21 cellular contexts compared by ENCODE assay signal in the genomic region with DNA sequence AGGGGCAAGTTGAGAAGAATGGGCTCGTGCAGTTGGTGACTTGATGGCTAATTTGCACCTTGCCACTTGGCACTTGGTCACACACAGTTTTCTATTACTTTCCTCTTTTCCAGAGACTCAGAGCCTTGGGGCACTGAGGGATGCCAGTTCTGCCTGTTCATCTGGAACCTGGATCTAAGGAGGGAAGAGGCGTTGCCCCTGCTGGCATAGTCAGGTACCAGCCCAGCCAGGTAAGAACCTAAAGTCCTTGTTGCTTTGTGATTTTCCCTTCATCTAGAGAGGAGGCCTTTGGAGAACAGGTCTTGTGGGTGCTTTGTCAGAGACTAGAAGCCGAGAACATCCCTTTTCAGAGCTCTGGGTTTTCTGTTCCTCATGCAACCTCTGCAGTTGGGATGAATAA. TPM values are rescaled to one million over a fixed set of nuclear protein-coding genes. Genes with fewer than 3 reads are reported as not detected.
DNase-seq lines count a peak whose midpoint lies in the region; ATAC-seq and TF ChIP-seq lines count a peak whose summit lies in the region.
"Had no signal": no experiment of that assay in that cellular context is flagged by ENCODE, and none has a peak within 500 bp of the region (broad histone marks: within the 10 kb centered on the region; RNA-seq: fewer than 3 reads in every experiment).

No MANE protein-coding gene starts in this region.

- DNase-seq in DMS53 treated with DMSO at 0.1 percent for 48 hours (lab: John Stamatoyannopoulos, UW; ENCODE audit: unreplicated experiment): peak; percentile 22
- DNase-seq in HT-29 (ENCODE audit: low spot score): peak; percentile 28
- DNase-seq in central memory CD8-positive, alpha-beta T cell (ENCODE audit: low spot score in 2 of 2): no peak
- no peak for DNase-seq in cortex of kidney (lab: John Stamatoyannopoulos, UW)
- no peak for DNase-seq in ecto neural progenitor cell (ENCODE audit: low spot score)
- no peak for DNase-seq in left lobe of liver (ENCODE audit: low spot score)
- DNase-seq: activated CD4-positive, CD25-positive, alpha-beta regulatory T cell; central memory CD4-positive, alpha-beta T cell; DMS 273 treated with DMSO at 0.1 percent for 48 hours; foreskin fibroblast; HCEC 1CT; left lung; NCI-H1092; NCI-H2227 treated with DMSO at 0.1 percent for 48 hours; SIG-M5; stimulated activated CD4-positive, alpha-beta T cell treated with anti-CD3 and anti-CD28 coated beads, Interleukin-4, amount 100 ng/mL, for 1 hour; T-helper 2 cell; testis had no signal

- peaks cover 21% of the 10 kb centered on the region for H3K4me1 Mint-ChIP-seq in central memory CD8-positive, alpha-beta T cell

- H3K4me3 ChIP-seq in neutrophil (ENCODE audit: low read depth in 1 of 2, low read length in 1 of 2): peak overlapping the region in 1 of 2 experiments; percentile 1
- H3K4me3 ChIP-seq: BLaER1, left lung, testis had no signal

- ATAC-seq in central memory CD8-positive, alpha-beta T cell (replicated peaks; ENCODE audit: extremely low read depth, poor library complexity, severe bottlenecking): no peak
- ATAC-seq in left lobe of liver: no peak

- H3K36me3 Mint-ChIP-seq in central memory CD8-positive, alpha-beta T cell (ENCODE audit: insufficient read depth): peaks cover 36% of the 10 kb centered on the region

- H3K27ac ChIP-seq in neutrophil: peak overlapping the region; percentile 39
- H3K27ac ChIP-seq: BLaER1, KMS-11, left lung, testis had no signal

- H3K36me3 ChIP-seq in neutrophil: peaks cover 33% of the 10 kb centered on the region
- H3K36me3 ChIP-seq: BLaER1, left lung had no signal

- TF ChIP-seq CTCF in neutrophil (IDR thresholded peaks at IDR 0.05): no peak

- peaks cover 79 to 81% of the 10 kb centered on the region in 2 experiments for H3K4me1 ChIP-seq in neutrophil (ENCODE audit: control insufficient read depth in 1 of 2, insufficient read depth in 1 of 2, low read depth in 1 of 2, low read length in 1 of 2)

- peak overlapping the region; percentile 22 for H3K27ac Mint-ChIP-seq in central memory CD8-positive, alpha-beta T cell (ENCODE audit: low read depth)

- no peaks in the 10 kb centered on the region for H3K27me3 ChIP-seq in neutrophil
- H3K27me3 ChIP-seq: left lung, testis had no signal

- no peaks in the 10 kb centered on the region for H3K27me3 Mint-ChIP-seq in central memory CD8-positive, alpha-beta T cell

- no peaks in the 10 kb centered on the region for H3K9me3 ChIP-seq in neutrophil
- H3K9me3 ChIP-seq: BLaER1, left lung, testis had no signal

- no peaks in the 10 kb centered on the region for H3K9me3 Mint-ChIP-seq in central memory CD8-positive, alpha-beta T cell

- no peak overlapping the region for H3K4me3 Mint-ChIP-seq in central memory CD8-positive, alpha-beta T cell

RNA-seq across cellular contexts. Expression of a gene that starts 11.3 kb away (rescaled TPM):
- total RNA-seq in HT-29 (2014; rRNA removed; shearing (Covaris generic)): 0.41 and 0.94 TPM in 2 replicates
- total RNA-seq in left lobe of liver: 0.43 TPM

RNA-seq across cellular contexts. Expression of a gene that starts 16.6 kb away (rescaled TPM):
- total RNA-seq in HT-29 (2014; rRNA removed; shearing (Covaris generic)): 37.5 and 54.7 TPM in 2 replicates
- total RNA-seq in left lobe of liver: 29.9 TPM

Comparison
In these comparisons a context has a peak if more than half of its experiments do, and no peak if none do; other contexts are left out.
1. DNase-seq: peak in DMS53 treated with DMSO at 0.1 percent for 48 hours (single experiment) and HT-29 (single experiment); none in central memory CD8-positive, alpha-beta T cell (0 of 2), cortex of kidney (single experiment), ecto neural progenitor cell (single experiment) and left lobe of liver (single experiment).